ENCODE assay signal across 21 cellular contexts in genomic region chr2:10629819-10630532, GRCh38.
"Had no signal": no experiment of that assay in that cellular context is flagged by ENCODE, and none has a peak within 500 bp of the region (broad histone marks: within the 10 kb centered on the region; RNA-seq: fewer than 3 reads in every experiment).

No MANE protein-coding gene starts in this region.

- H3K36me3 ChIP-seq: colonic mucosa, uterus had no signal

- H3K27ac Mint-ChIP-seq: endodermal cell; stimulated activated memory B cell treated with anti-CD40 and anti-IgM and Interleukin-4, amounts not matched to agents 10 μg/mL and 1 μg/mL and 100 μg/mL, for 72 hours; stimulated activated naive CD8-positive, alpha-beta T cell treated with anti-CD3 and anti-CD28 coated beads, Interleukin-15, Interleukin-2, amounts not matched to agents 100 ng/mL and 50 ng/mL, for 24 hours had no signal

- FAIRE-seq: endothelial cell of umbilical vein had no signal

- H3K4me3 Mint-ChIP-seq: endodermal cell; naive thymus-derived CD4-positive, alpha-beta T cell; nephron progenitor cell; stimulated activated memory B cell treated with anti-CD40 and anti-IgM and Interleukin-4, amounts not matched to agents 10 μg/mL and 1 μg/mL and 100 μg/mL, for 72 hours; stimulated activated naive CD8-positive, alpha-beta T cell treated with anti-CD3 and anti-CD28 coated beads, Interleukin-15, Interleukin-2, amounts not matched to agents 100 ng/mL and 50 ng/mL, for 24 hours had no signal

- H3K4me3 ChIP-seq: colonic mucosa, sigmoid colon, skin epidermis, tibial artery, upper lobe of left lung, uterus had no signal

- H3K9me3 ChIP-seq: colonic mucosa, neutrophil, sigmoid colon, tibial artery, upper lobe of left lung, uterus had no signal

- H3K9me3 Mint-ChIP-seq: endodermal cell; naive thymus-derived CD4-positive, alpha-beta T cell; nephron progenitor cell; stimulated activated memory B cell treated with anti-CD40 and anti-IgM and Interleukin-4, amounts not matched to agents 10 μg/mL and 1 μg/mL and 100 μg/mL, for 72 hours; stimulated activated naive CD8-positive, alpha-beta T cell treated with anti-CD3 and anti-CD28 coated beads, Interleukin-15, Interleukin-2, amounts not matched to agents 100 ng/mL and 50 ng/mL, for 24 hours had no signal

- H3K4me1 ChIP-seq: colonic mucosa, foreskin keratinocyte, tibial artery, uterus had no signal

- ATAC-seq: foreskin keratinocyte; naive thymus-derived CD4-positive, alpha-beta T cell; stimulated activated memory B cell treated with anti-CD40 and anti-IgM and Interleukin-4, amounts not matched to agents 10 μg/mL and 1 μg/mL and 100 μg/mL, for 72 hours had no signal

- H3K27me3 ChIP-seq: colonic mucosa, foreskin keratinocyte, neutrophil, sigmoid colon, tibial artery, upper lobe of left lung, uterus had no signal

- DNase-seq: colonic mucosa; dermis blood vessel endothelial cell; endodermal cell; erythroblast; foreskin keratinocyte; hippocampal formation; mesendoderm; naive thymus-derived CD4-positive, alpha-beta T cell; nephron progenitor cell; sigmoid colon; stimulated activated CD4-positive, alpha-beta T cell treated with anti-CD3 and anti-CD28 coated beads, Interleukin-12 subunit alpha, Interleukin-12 subunit beta, amount 100 ng/mL, for 4 hours; stimulated activated CD4-positive, alpha-beta T cell treated with anti-CD3 and anti-CD28 coated beads, Interleukin-2, amount 100 ng/mL, for 48 hours; stimulated activated CD8-positive, alpha-beta memory T cell treated with anti-CD3 and anti-CD28 coated beads, Interleukin-4, amount 100 ng/mL, for 48 hours; tibial artery; upper lobe of left lung; uterus had no signal

- H3K27me3 Mint-ChIP-seq: naive thymus-derived CD4-positive, alpha-beta T cell; stimulated activated memory B cell treated with anti-CD40 and anti-IgM and Interleukin-4, amounts not matched to agents 10 μg/mL and 1 μg/mL and 100 μg/mL, for 72 hours; stimulated activated naive CD8-positive, alpha-beta T cell treated with anti-CD3 and anti-CD28 coated beads, Interleukin-15, Interleukin-2, amounts not matched to agents 100 ng/mL and 50 ng/mL, for 24 hours had no signal

- H3K4me1 Mint-ChIP-seq: stimulated activated memory B cell treated with anti-CD40 and anti-IgM and Interleukin-4, amounts not matched to agents 10 μg/mL and 1 μg/mL and 100 μg/mL, for 72 hours had no signal

- H3K27ac ChIP-seq: colonic mucosa, foreskin keratinocyte, neutrophil, sigmoid colon, skin epidermis, tibial artery, upper lobe of left lung, uterus had no signal
